ENCODE assay signal across 23 cellular contexts in the genomic region with DNA sequence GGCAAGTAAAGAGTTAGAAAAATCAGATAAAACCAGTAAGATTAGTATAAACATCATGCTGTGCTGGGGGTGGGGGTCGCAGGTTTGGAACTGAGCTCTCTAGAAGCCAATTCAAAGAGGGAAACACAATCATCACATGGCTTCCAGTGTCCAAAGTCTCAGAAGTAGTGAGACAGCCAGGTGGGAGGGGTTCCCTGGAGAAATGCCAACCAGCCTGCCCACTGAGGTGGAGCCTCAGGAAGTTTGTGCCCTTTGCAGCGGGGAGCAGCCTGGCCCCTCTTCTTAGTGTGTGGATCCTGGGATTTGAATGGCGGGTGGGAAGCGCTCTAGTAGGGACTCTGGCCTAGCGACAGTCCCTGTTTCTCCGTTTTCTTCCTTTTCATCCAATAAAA. TPM values are rescaled to one million over a fixed set of nuclear protein-coding genes. Genes with fewer than 3 reads are reported as not detected.
A peak's percentile ranks its signal among the peaks of the same experiment; 100 is the strongest.
DNase-seq lines count a peak whose midpoint lies in the region; ATAC-seq, FAIRE-seq and TF ChIP-seq lines count a peak whose summit lies in the region.
"Had no signal": no experiment of that assay in that cellular context is flagged by ENCODE, and none has a peak within 500 bp of the region (broad histone marks: within the 10 kb centered on the region; RNA-seq: fewer than 3 reads in every experiment).

No MANE protein-coding gene starts in this region.

- no peak for FAIRE-seq in K562 (lab: Jason Lieb, UNC)
- FAIRE-seq in small intestine (lab: Jason Lieb, UNC): no peak
- FAIRE-seq: H54 had no signal

- no peak overlapping the region for H3K4me3 Mint-ChIP-seq in CD4-positive, CD25-positive, alpha-beta regulatory T cell
- H3K4me3 Mint-ChIP-seq: CD14-positive monocyte; CD8-positive, alpha-beta T cell; HFFc6 had no signal

- TF ChIP-seq RAD21 in K562 (CRISPR knock-in tag; conservative IDR thresholded peaks at IDR 0.05 in 1 of 2, IDR thresholded peaks at IDR 0.05 in 1 of 2): no peak

- peaks cover 28% of the 10 kb centered on the region for H3K4me1 ChIP-seq in CD4-positive, CD25-positive, alpha-beta regulatory T cell (ENCODE audit: control insufficient read depth, insufficient read depth, low read length, poor library complexity, severe bottlenecking)
- H3K4me1 ChIP-seq in K562 (replicated peaks in 1 of 2; ENCODE audit: control insufficient read depth in 2 of 2, insufficient read depth in 2 of 2, low read length in 2 of 2) (peaks cover 5 to 16% of the 10 kb centered on the region in 2 experiments), small intestine (ENCODE audit: control insufficient read depth in 2 of 2, insufficient read depth in 1 of 2, low read depth in 1 of 2, low read length in 1 of 2) (no peaks in the 10 kb centered on the region), SJCRH30 (peaks cover 6% of the 10 kb centered on the region), osteoblast (ENCODE audit: insufficient read depth, low read length) (peaks cover 15% of the 10 kb centered on the region)

- no TSS peak for BruUV-seq in K562 (replicated peaks; lab: Mats Ljungman, UMichigan)

- peaks cover 0 to 2% (median 0%) of the 10 kb centered on the region in 7 donors for H3K9me3 Mint-ChIP-seq in CD4-positive, CD25-positive, alpha-beta regulatory T cell
- H3K9me3 Mint-ChIP-seq: CD8-positive, alpha-beta T cell; HFFc6 had no signal

- no peaks in the 10 kb centered on the region for H3K9me3 ChIP-seq in CD4-positive, CD25-positive, alpha-beta regulatory T cell (ENCODE audit: control insufficient read depth in 2 of 2, low read length in 2 of 2)
- no peaks in the 10 kb centered on the region for H3K9me3 ChIP-seq in K562 (replicated peaks; ENCODE audit: control insufficient read depth, insufficient read depth, low read depth, low read length)
- no peaks in the 10 kb centered on the region for H3K9me3 ChIP-seq in small intestine (ENCODE audit: control insufficient read depth, low read depth)
- H3K9me3 ChIP-seq in SJCRH30 (replicated peaks): no peaks in the 10 kb centered on the region
- H3K9me3 ChIP-seq in osteoblast (ENCODE audit: low read depth, low read length): no peaks in the 10 kb centered on the region
- H3K9me3 ChIP-seq: BLaER1 had no signal

- CTCF ChIA-PET in K562 (lab: Yijun Ruan, JAX; ENCODE audit: low intra/inter-chr PET ratio): interaction anchor here (0.5 kb wide), 1 partner anchor 101 kb away, joined by 3 read pairs; no protein-coding TSS in a partner anchor

- ATAC-seq in CD4-positive, CD25-positive, alpha-beta regulatory T cell (ENCODE audit: low read depth in 2 of 2): no peak
- ATAC-seq in K562 (no peak), GM18502 (IDR thresholded peaks at IDR 0.05; ENCODE audit: poor library complexity, unreplicated experiment) (no peak), HG02852 (IDR thresholded peaks at IDR 0.05; ENCODE audit: unreplicated experiment) (no peak)
- ATAC-seq: CD8-positive, alpha-beta T cell had no signal

- no peaks in the 10 kb centered on the region for H3K36me3 Mint-ChIP-seq in CD4-positive, CD25-positive, alpha-beta regulatory T cell
- H3K36me3 Mint-ChIP-seq: CD8-positive, alpha-beta T cell had no signal

- H3K27me3 Mint-ChIP-seq in CD4-positive, CD25-positive, alpha-beta regulatory T cell: no peaks in the 10 kb centered on the region

- POLR2A ChIA-PET in K562 (lab: Yijun Ruan, JAX): interaction anchor here (0.5 kb wide), 1 partner anchor 69 kb away, joined by 4 read pairs; no protein-coding TSS in a partner anchor

- no peak for TF ChIP-seq POLR2A in K562 (conservative IDR thresholded peaks at IDR 0.05)

- peaks cover 16 to 53% (median 30%) of the 10 kb centered on the region in 4 donors for H3K4me1 Mint-ChIP-seq in CD4-positive, CD25-positive, alpha-beta regulatory T cell

- in situ Hi-C loops in K562 (cut with MboI): no loop called here

- no peak overlapping the region for H3K9ac ChIP-seq in K562 (ENCODE audit: insufficient read depth in 1 of 2, low read depth in 2 of 2, low read length in 2 of 2)
- H3K9ac ChIP-seq: BLaER1, GM23248, KMS-11 had no signal

- no peak overlapping the region for H3K27ac ChIP-seq in CD4-positive, CD25-positive, alpha-beta regulatory T cell (ENCODE audit: insufficient read depth, low read length, poor library complexity, severe bottlenecking)
- H3K27ac ChIP-seq in K562 (ENCODE audit: extremely low read depth, low read depth, low read length) (no peak overlapping the region), small intestine (ENCODE audit: low read depth in 1 of 2, low read length in 1 of 2) (no peak overlapping the region), SJCRH30 (no peak overlapping the region), osteoblast (ENCODE audit: low read depth, low read length) (no peak overlapping the region)
- H3K27ac ChIP-seq: BLaER1, GM23248, KMS-11 had no signal

- H3K27ac Mint-ChIP-seq in CD4-positive, CD25-positive, alpha-beta regulatory T cell: peak overlapping the region in 2 of 3 donors; percentile 64 to 84
- H3K27ac Mint-ChIP-seq: CD14-positive monocyte; CD8-positive, alpha-beta T cell; HFFc6 had no signal

- TF ChIP-seq CTCF in K562 (IDR thresholded peaks at IDR 0.05 in 2 of 3, conservative IDR thresholded peaks at IDR 0.05 in 1 of 3; ENCODE audit: insufficient read depth in 2 of 3, low read depth in 1 of 3, low read length in 3 of 3): no peak
- TF ChIP-seq CTCF in osteoblast (IDR thresholded peaks at IDR 0.05; ENCODE audit: extremely low read depth, low read depth, low read length): no peak

- H3K4me2 ChIP-seq in K562 (ENCODE audit: insufficient read depth, low read length): no peak overlapping the region
- no peak overlapping the region for H3K4me2 ChIP-seq in osteoblast (ENCODE audit: insufficient read depth, low read length)
- H3K4me2 ChIP-seq: BLaER1, KMS-11 had no signal

- DNase-seq in CD4-positive, CD25-positive, alpha-beta regulatory T cell: no peak
- DNase-seq in HT-29 (ENCODE audit: low spot score) (peak; percentile 49), K562 (ENCODE audit: extremely low read depth in 1 of 4, low spot score in 3 of 4) (no peak), small intestine (peak; percentile 48), SJCRH30 (no peak), osteoblast (ENCODE audit: insufficient read length, low spot score, missing footprints) (no peak)
- DNase-seq: 8988T; Calu3; CD8-positive, alpha-beta T cell; DMS79 treated with DMSO at 0.1 percent for 48 hours; GF-D8; GM23248; HCEC 1CT; HFFc6 had no signal

- no peaks in the 10 kb centered on the region for H3K9me1 ChIP-seq in K562 (ENCODE audit: control insufficient read depth, insufficient read depth, low read length)

- H4K20me1 ChIP-seq in K562 (replicated peaks; ENCODE audit: control insufficient read depth, insufficient read depth, low read length): no peaks in the 10 kb centered on the region
- no peaks in the 10 kb centered on the region for H4K20me1 ChIP-seq in osteoblast (ENCODE audit: insufficient read depth, low read length)
- H4K20me1 ChIP-seq: BLaER1 had no signal

- peaks cover 2% of the 10 kb centered on the region for H3K27me3 ChIP-seq in CD4-positive, CD25-positive, alpha-beta regulatory T cell (ENCODE audit: control insufficient read depth, insufficient read depth, low read length)
- H3K27me3 ChIP-seq in K562 (ENCODE audit: control insufficient read depth in 2 of 2, insufficient read depth in 2 of 2, low read length in 2 of 2): peaks cover 0 to 9% of the 10 kb centered on the region in 2 experiments; a peak in 2 of 5 replicates
- H3K27me3 ChIP-seq in small intestine (ENCODE audit: control insufficient read depth in 2 of 2, insufficient read depth in 2 of 2, low read length in 2 of 2): no peaks in the 10 kb centered on the region
- no peaks in the 10 kb centered on the region for H3K27me3 ChIP-seq in SJCRH30
- H3K27me3 ChIP-seq in osteoblast (ENCODE audit: insufficient read depth, low read length): no peaks in the 10 kb centered on the region
- H3K27me3 ChIP-seq: BLaER1 had no signal

- H2AFZ ChIP-seq in K562 (ENCODE audit: low read depth, low read length) (peak overlapping the region; percentile 41), osteoblast (ENCODE audit: low read length) (no peak overlapping the region)
- H2AFZ ChIP-seq: GM23248 had no signal

- no peak overlapping the region for H3K4me3 ChIP-seq in CD4-positive, CD25-positive, alpha-beta regulatory T cell (ENCODE audit: low read depth, low read length)
- no peak overlapping the region for H3K4me3 ChIP-seq in K562
- H3K4me3 ChIP-seq in small intestine (ENCODE audit: low read depth in 1 of 2, low read length in 2 of 2): no peak overlapping the region
- no peak overlapping the region for H3K4me3 ChIP-seq in SJCRH30
- no peak overlapping the region for H3K4me3 ChIP-seq in osteoblast (ENCODE audit: insufficient read depth, low read length)
- H3K4me3 ChIP-seq: BLaER1, GM23248 had no signal

- no peaks in the 10 kb centered on the region for H3K36me3 ChIP-seq in CD4-positive, CD25-positive, alpha-beta regulatory T cell (ENCODE audit: control insufficient read depth, insufficient read depth, low read length)
- no peaks in the 10 kb centered on the region for H3K36me3 ChIP-seq in K562 (ENCODE audit: control insufficient read depth, insufficient read depth, low read length)
- no peaks in the 10 kb centered on the region for H3K36me3 ChIP-seq in small intestine (ENCODE audit: control insufficient read depth in 2 of 2, insufficient read depth in 2 of 2, low read length in 2 of 2)
- H3K36me3 ChIP-seq in SJCRH30: no peaks in the 10 kb centered on the region
- no peaks in the 10 kb centered on the region for H3K36me3 ChIP-seq in osteoblast (ENCODE audit: insufficient read depth, low read length)
- H3K36me3 ChIP-seq: BLaER1 had no signal

- TF ChIP-seq EP300 in K562 (IDR thresholded peaks at IDR 0.05; ENCODE audit: low read length): no peak

- intact Hi-C loops in K562 (cut with micrococcal nuclease): no loop called here

- no peaks in the 10 kb centered on the region for H3K79me2 ChIP-seq in K562 (ENCODE audit: control insufficient read depth, insufficient read depth, low read length)
- H3K79me2 ChIP-seq in osteoblast (ENCODE audit: insufficient read depth, low read length): no peaks in the 10 kb centered on the region

- WGBS in K562 (ENCODE audit: insufficient coverage, low coverage, missing lambda C conversion rate): 61% methylated on average over 6 of the region's 6 CpGs
- 81 to 83% (median 83%) methylated on average over 6 of the region's 6 CpGs for WGBS in small intestine, 3 donors

RNA-seq across cellular contexts. Expression of a gene that starts 21.4 kb away (rescaled TPM):
- not detected for total RNA-seq in CD4-positive, CD25-positive, alpha-beta regulatory T cell
- polyA plus RNA-seq in CD4-positive, CD25-positive, alpha-beta regulatory T cell: not detected
- total RNA-seq in HT-29 (2014; rRNA removed; shearing (Covaris generic)): 0.13 and 0.33 TPM in 2 replicates
- not detected in 2 replicates for total RNA-seq in K562 (2011; cell fraction: chromatin; rRNA removed; ENCODE audit: low replicate concordance)
- total RNA-seq in K562 (2011; cell fraction: nucleolus; rRNA removed): not detected in 2 replicates
- total RNA-seq in K562 (2011; cell fraction: nucleoplasm; rRNA removed): not detected in 2 replicates
- total RNA-seq in K562 (2014; rRNA removed): not detected in 2 replicates
- total RNA-seq in K562 (2014; rRNA removed; fragmentation: Illumina TruSeq; extraction: Trizol): not detected in 2 replicates
- not detected in 2 replicates for total RNA-seq in K562 (2015; rRNA removed; fragmentation: Illumina TruSeq; extraction: Trizol)
- not detected in 2 replicates for total RNA-seq in K562 (2021)
- not detected in 2 replicates for polyA plus RNA-seq in K562 (2011; rRNA removed)
- polyA plus RNA-seq in K562 (2011; cell fraction: cytosol; rRNA removed): not detected in 2 replicates
- not detected in 2 replicates for polyA plus RNA-seq in K562 (2011; cell fraction: nucleus; rRNA removed)
- not detected in 2 replicates for polyA plus RNA-seq in K562 (2012)
- not detected in 2 replicates for polyA plus RNA-seq in K562 (2014; fragmentation: Illumina TruSeq; extraction: Trizol)
- not detected for polyA plus RNA-seq in K562 (2014; fragmentation: Nextera tagmentation; extraction: Ambion mirVana)
- not detected in 2 replicates for polyA plus RNA-seq in K562 (2014; rRNA removed)
- not detected in 2 replicates for polyA minus RNA-seq in K562 (2011; rRNA and poly(A)+ RNA removed)
- polyA minus RNA-seq in K562 (2011; cell fraction: cytosol; rRNA and poly(A)+ RNA removed): not detected in 2 replicates
- polyA minus RNA-seq in K562 (2011; cell fraction: nucleus; rRNA and poly(A)+ RNA removed): not detected in 2 replicates
- not detected for polyA plus RNA-seq in small intestine
- total RNA-seq in SJCRH30 (2014; rRNA removed; shearing (Covaris generic)): 2.3 and 3.4 TPM in 2 replicates
- total RNA-seq in osteoblast: not detected in 2 replicates
- total RNA-seq: A673; Calu3; CD8-positive, alpha-beta T cell; GM23248; HFFc6; HT1080 had no signal
- polyA plus RNA-seq: AG04450, CD14-positive monocyte, GM23248 had no signal

RNA-seq across cellular contexts. Expression of a gene that starts 23.6 kb away (rescaled TPM):
- not detected for total RNA-seq in CD4-positive, CD25-positive, alpha-beta regulatory T cell
- not detected for polyA plus RNA-seq in CD4-positive, CD25-positive, alpha-beta regulatory T cell
- 1.1 and 1.2 TPM in 2 replicates for total RNA-seq in HT-29 (2014; rRNA removed; shearing (Covaris generic))
- 0.49 TPM in 1 of 2 replicates, not detected in the other for total RNA-seq in K562 (2011; cell fraction: chromatin; rRNA removed; ENCODE audit: low replicate concordance)
- 0.39 and 1.2 TPM in 2 replicates for total RNA-seq in K562 (2011; cell fraction: nucleolus; rRNA removed)
- 0.53 TPM in 1 of 2 replicates, not detected in the other for total RNA-seq in K562 (2011; cell fraction: nucleoplasm; rRNA removed)
- total RNA-seq in K562 (2014; rRNA removed) (not detected in 2 replicates), K562 (2014; rRNA removed; fragmentation: Illumina TruSeq; extraction: Trizol) (not detected in 2 replicates), K562 (2015; rRNA removed; fragmentation: Illumina TruSeq; extraction: Trizol) (not detected in 2 replicates), K562 (2021) (not detected in 2 replicates), osteoblast (1.2 and 2.2 TPM in 2 replicates)
- polyA plus RNA-seq in K562 (2011; rRNA removed) (0.14 TPM in 1 of 2 replicates, not detected in the other), K562 (2014; fragmentation: Illumina TruSeq; extraction: Trizol) (not detected in 2 replicates), K562 (2014; fragmentation: Nextera tagmentation; extraction: Ambion mirVana) (under 1 TPM in 1 of 2 experiments, not detected in 1; 0.11 TPM), K562 (2014; rRNA removed) (0.27 TPM in 1 of 2 replicates, not detected in the other), small intestine (10 to 100 TPM in 2 of 3 donors, 1 to 10 TPM in 1; 7.8 to 40.5 (median 31.3) TPM)
- polyA plus RNA-seq in K562 (2011; cell fraction: cytosol; rRNA removed): 0.10 TPM in 1 of 2 replicates, not detected in the other
- polyA plus RNA-seq in K562 (2011; cell fraction: nucleus; rRNA removed): 0.39 and 0.75 TPM in 2 replicates
- 0.14 and 0.34 TPM in 2 replicates for polyA plus RNA-seq in K562 (2012)
- polyA minus RNA-seq in K562 (2011; rRNA and poly(A)+ RNA removed): not detected in 2 replicates
- polyA minus RNA-seq in K562 (2011; cell fraction: cytosol; rRNA and poly(A)+ RNA removed): not detected in 2 replicates
- not detected in 2 replicates for polyA minus RNA-seq in K562 (2011; cell fraction: nucleus; rRNA and poly(A)+ RNA removed)
- total RNA-seq in SJCRH30 (2014; rRNA removed; shearing (Covaris generic)): 0.48 and 0.67 TPM in 2 replicates
- total RNA-seq: A673; CD8-positive, alpha-beta T cell had no signal
- polyA plus RNA-seq: CD14-positive monocyte had no signal

RNA-seq across cellular contexts. Expression of a gene that starts 29.3 kb away (rescaled TPM):
- total RNA-seq in CD4-positive, CD25-positive, alpha-beta regulatory T cell: not detected
- polyA plus RNA-seq in CD4-positive, CD25-positive, alpha-beta regulatory T cell: not detected
- 0.08 TPM in 1 of 2 replicates, not detected in the other for total RNA-seq in HT-29 (2014; rRNA removed; shearing (Covaris generic))
- total RNA-seq in K562 (2011; cell fraction: chromatin; rRNA removed; ENCODE audit: low replicate concordance): not detected in 2 replicates
- total RNA-seq in K562 (2011; cell fraction: nucleolus; rRNA removed): not detected in 2 replicates
- total RNA-seq in K562 (2011; cell fraction: nucleoplasm; rRNA removed): not detected in 2 replicates
- not detected in 2 replicates for total RNA-seq in K562 (2014; rRNA removed)
- total RNA-seq in K562 (2014; rRNA removed; fragmentation: Illumina TruSeq; extraction: Trizol): not detected in 2 replicates
- not detected in 2 replicates for total RNA-seq in K562 (2015; rRNA removed; fragmentation: Illumina TruSeq; extraction: Trizol)
- total RNA-seq in K562 (2021): not detected in 2 replicates
- polyA plus RNA-seq in K562 (2011; rRNA removed): not detected in 2 replicates
- not detected in 2 replicates for polyA plus RNA-seq in K562 (2011; cell fraction: cytosol; rRNA removed)
- polyA plus RNA-seq in K562 (2011; cell fraction: nucleus; rRNA removed): not detected in 2 replicates
- not detected in 2 replicates for polyA plus RNA-seq in K562 (2012)
- not detected in 2 replicates for polyA plus RNA-seq in K562 (2014; fragmentation: Illumina TruSeq; extraction: Trizol)
- polyA plus RNA-seq in K562 (2014; fragmentation: Nextera tagmentation; extraction: Ambion mirVana): not detected
- polyA plus RNA-seq in K562 (2014; rRNA removed): not detected in 2 replicates
- polyA minus RNA-seq in K562 (2011; rRNA and poly(A)+ RNA removed): not detected in 2 replicates
- not detected in 2 replicates for polyA minus RNA-seq in K562 (2011; cell fraction: cytosol; rRNA and poly(A)+ RNA removed)
- not detected in 2 replicates for polyA minus RNA-seq in K562 (2011; cell fraction: nucleus; rRNA and poly(A)+ RNA removed)
- polyA plus RNA-seq in small intestine: under 1 TPM in 1 of 3 donors, not detected in 2; 0.07 TPM
- 0.06 TPM in 1 of 2 replicates, not detected in the other for total RNA-seq in SJCRH30 (2014; rRNA removed; shearing (Covaris generic))
- total RNA-seq in osteoblast: not detected in 2 replicates
- total RNA-seq: A673; CD8-positive, alpha-beta T cell; GM23248; HFFc6; HT1080 had no signal
- polyA plus RNA-seq: AG04450, CD14-positive monocyte, GM23248 had no signal

RNA-seq across cellular contexts. Expression of a gene that starts 47.9 kb away (rescaled TPM):
- total RNA-seq in CD4-positive, CD25-positive, alpha-beta regulatory T cell: not detected
- not detected for polyA plus RNA-seq in CD4-positive, CD25-positive, alpha-beta regulatory T cell
- not detected in 2 replicates for total RNA-seq in HT-29 (2014; rRNA removed; shearing (Covaris generic))
- not detected in 2 replicates for total RNA-seq in K562 (2011; cell fraction: chromatin; rRNA removed; ENCODE audit: low replicate concordance)
- not detected in 2 replicates for total RNA-seq in K562 (2011; cell fraction: nucleolus; rRNA removed)
- not detected in 2 replicates for total RNA-seq in K562 (2011; cell fraction: nucleoplasm; rRNA removed)
- total RNA-seq in K562 (2014; rRNA removed) (not detected in 2 replicates), K562 (2014; rRNA removed; fragmentation: Illumina TruSeq; extraction: Trizol) (not detected in 2 replicates), K562 (2015; rRNA removed; fragmentation: Illumina TruSeq; extraction: Trizol) (not detected in 2 replicates), K562 (2021) (not detected in 2 replicates), osteoblast (not detected in 2 replicates)
- polyA plus RNA-seq in K562 (2011; rRNA removed) (not detected in 2 replicates), K562 (2014; fragmentation: Illumina TruSeq; extraction: Trizol) (not detected in 2 replicates), K562 (2014; fragmentation: Nextera tagmentation; extraction: Ambion mirVana) (not detected), K562 (2014; rRNA removed) (not detected in 2 replicates), small intestine (not detected)
- not detected in 2 replicates for polyA plus RNA-seq in K562 (2011; cell fraction: cytosol; rRNA removed)
- polyA plus RNA-seq in K562 (2011; cell fraction: nucleus; rRNA removed): not detected in 2 replicates
- 0.07 TPM in 1 of 2 replicates, not detected in the other for polyA plus RNA-seq in K562 (2012)
- not detected in 2 replicates for polyA minus RNA-seq in K562 (2011; rRNA and poly(A)+ RNA removed)
- not detected in 2 replicates for polyA minus RNA-seq in K562 (2011; cell fraction: cytosol; rRNA and poly(A)+ RNA removed)
- not detected in 2 replicates for polyA minus RNA-seq in K562 (2011; cell fraction: nucleus; rRNA and poly(A)+ RNA removed)
- not detected in 2 replicates for total RNA-seq in SJCRH30 (2014; rRNA removed; shearing (Covaris generic))
- total RNA-seq: A673; Calu3; CD8-positive, alpha-beta T cell; GM23248; HFFc6; HT1080 had no signal
- polyA plus RNA-seq: AG04450, CD14-positive monocyte, GM23248 had no signal

Comparison
In these comparisons a context has a peak if more than half of its experiments do, and no peak if none do; other contexts are left out.
1. DNase-seq: peak in HT-29 (single experiment) and small intestine (single experiment); none in CD4-positive, CD25-positive, alpha-beta regulatory T cell (0 of 3), K562 (0 of 4), SJCRH30 (0 of 2) and osteoblast (single experiment).